2 cellular contexts compared by ENCODE assay signal in genomic region chr10:119516381-119517234, GRCh38.
TF ChIP-seq lines count a peak whose summit lies in the region.

No MANE protein-coding gene starts in this region.

TF ChIP-seq in H1, 55 proteins besides CTCF, POLR2A, EP300 and RAD21 (continued from another document):
- no peak for TF ChIP-seq SP1 (IDR thresholded peaks at IDR 0.05; ENCODE audit: low read depth, low read length)
- no peak for TF ChIP-seq CREB1 (IDR thresholded peaks at IDR 0.05)
- no peak for TF ChIP-seq SUZ12 (IDR thresholded peaks at IDR 0.05; ENCODE audit: low read length)
- no peak for TF ChIP-seq TCF12 (IDR thresholded peaks at IDR 0.05; ENCODE audit: low read depth, low read length)
- TF ChIP-seq CHD2 (IDR thresholded peaks at IDR 0.05; ENCODE audit: low read length) = no peak
- TF ChIP-seq ASH2L (IDR thresholded peaks at IDR 0.05; ENCODE audit: low read length) = no peak
- no peak for TF ChIP-seq E2F6 (IDR thresholded peaks at IDR 0.05)

TF ChIP-seq in SK-N-SH, 30 proteins besides CTCF, POLR2A, EP300 and RAD21 (continued from another document):
- no peak for TF ChIP-seq MAX (IDR thresholded peaks at IDR 0.05; ENCODE audit: low read depth)
- no peak for TF ChIP-seq FOXM1 (IDR thresholded peaks at IDR 0.05; ENCODE audit: low read depth)
- no peak for TF ChIP-seq RFX5 (IDR thresholded peaks at IDR 0.05; ENCODE audit: low read length)
- TF ChIP-seq SMC3 (IDR thresholded peaks at IDR 0.05; ENCODE audit: low read depth, low read length) = no peak
- no peak for TF ChIP-seq POLR2AphosphoS5 (IDR thresholded peaks at IDR 0.05; ENCODE audit: low read depth, low read length)
- TF ChIP-seq PBX3 (IDR thresholded peaks at IDR 0.05) = no peak
